ENCODE assay signal across 9 cellular contexts in the genomic region with DNA sequence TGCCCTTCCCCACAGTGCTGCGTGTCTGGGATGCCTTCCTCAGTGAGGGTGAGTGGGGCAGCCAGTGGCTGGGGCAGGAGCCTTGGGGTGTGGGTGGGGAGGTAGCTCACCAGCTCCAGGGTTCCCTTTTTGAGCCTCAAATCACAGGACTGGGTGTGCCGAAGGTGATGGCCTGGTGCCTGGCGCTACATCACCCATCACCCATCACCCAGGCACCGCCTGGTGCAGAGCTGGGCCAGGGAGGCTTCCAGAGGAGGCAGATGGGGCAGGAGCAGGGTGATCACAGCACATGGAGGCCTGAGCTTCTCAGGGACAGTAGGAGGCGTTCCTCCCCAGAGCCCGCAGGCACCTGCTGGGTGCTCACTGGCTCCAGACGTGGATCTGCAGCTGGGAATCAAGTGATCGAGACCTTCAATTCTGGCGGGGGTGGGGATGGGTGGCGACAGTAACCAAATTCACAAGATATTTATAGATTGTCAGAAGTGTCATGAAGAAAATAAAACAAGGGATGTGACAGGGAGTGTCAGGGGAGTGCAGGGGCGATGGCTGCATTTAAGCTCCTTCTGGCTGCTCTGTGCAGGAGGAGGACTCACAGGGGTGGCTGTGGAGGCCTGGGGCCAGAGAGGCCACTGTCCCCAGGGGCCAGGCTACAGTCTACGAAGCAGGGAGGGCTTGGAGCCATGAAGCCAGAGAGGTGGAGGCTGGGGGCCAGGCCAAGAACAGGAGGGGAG. TPM values are rescaled to one million over a fixed set of nuclear protein-coding genes. Genes with fewer than 3 reads are reported as not detected.
A peak's percentile ranks its signal among the peaks of the same experiment; 100 is the strongest.
DNase-seq lines count a peak whose midpoint lies in the region; ATAC-seq and FAIRE-seq lines count a peak whose summit lies in the region.
"Had no signal": no experiment of that assay in that cellular context is flagged by ENCODE, and none has a peak within 500 bp of the region (broad histone marks: within the 10 kb centered on the region; RNA-seq: fewer than 3 reads in every experiment).

No MANE protein-coding gene starts in this region.

- peak overlapping the region; percentile 97 for H3K27ac Mint-ChIP-seq in stimulated activated naive CD8-positive, alpha-beta T cell treated with anti-CD3 and anti-CD28 coated beads, Interleukin-15, Interleukin-2, amounts not matched to agents 100 ng/mL and 50 ng/mL, for 24 hours
- peak overlapping the region; percentile 99 for H3K27ac Mint-ChIP-seq in activated CD4-positive, alpha-beta memory T cell treated with anti-CD3 and anti-CD28 coated beads, Interleukin-2, amount 10 ng/mL, durations not matched to agents 7 days and 5 days

- peaks cover 12% of the 10 kb centered on the region for H3K36me3 Mint-ChIP-seq in stimulated activated naive CD8-positive, alpha-beta T cell treated with anti-CD3 and anti-CD28 coated beads, Interleukin-15, Interleukin-2, amounts not matched to agents 100 ng/mL and 50 ng/mL, for 24 hours (ENCODE audit: low read depth)
- H3K36me3 Mint-ChIP-seq in activated CD4-positive, alpha-beta memory T cell treated with anti-CD3 and anti-CD28 coated beads, Interleukin-2, amount 10 ng/mL, durations not matched to agents 7 days and 5 days (ENCODE audit: low read depth), result peaks cover 69% of the 10 kb centered on the region

- ATAC-seq in stimulated activated naive CD8-positive, alpha-beta T cell treated with anti-CD3 and anti-CD28 coated beads, Interleukin-15, Interleukin-2, amounts not matched to agents 100 U/mL and 50 U/mL, for 24 hours, result no peak
- ATAC-seq in left lobe of liver, result peak; percentile 43

- H3K4me1 ChIP-seq in small intestine (ENCODE audit: control insufficient read depth in 2 of 2, insufficient read depth in 1 of 2, low read depth in 1 of 2, low read length in 1 of 2), result peaks cover 0 to 2% of the 10 kb centered on the region in 2 donors

- FAIRE-seq in small intestine (lab: Jason Lieb, UNC), result no peak

- no peaks in the 10 kb centered on the region for H3K27me3 Mint-ChIP-seq in stimulated activated naive CD8-positive, alpha-beta T cell treated with anti-CD3 and anti-CD28 coated beads, Interleukin-15, Interleukin-2, amounts not matched to agents 100 ng/mL and 50 ng/mL, for 24 hours
- H3K27me3 Mint-ChIP-seq in activated CD4-positive, alpha-beta memory T cell treated with anti-CD3 and anti-CD28 coated beads, Interleukin-2, amount 10 ng/mL, durations not matched to agents 7 days and 5 days, result no peaks in the 10 kb centered on the region

- H3K9me3 ChIP-seq in small intestine (ENCODE audit: control insufficient read depth, low read depth), result no peaks in the 10 kb centered on the region

- DNase-seq in stimulated activated naive CD8-positive, alpha-beta T cell treated with anti-CD3 and anti-CD28 coated beads, Interleukin-15, Interleukin-2, amounts not matched to agents 100 U/mL and 50 U/mL, for 24 hours, result no peak
- DNase-seq in activated CD4-positive, alpha-beta memory T cell treated with anti-CD3 and anti-CD28 coated beads, Interleukin-2, amount 10 ng/mL, durations not matched to agents 7 days and 5 days, result no peak
- DNase-seq in left lobe of liver (ENCODE audit: low spot score), result no peak
- DNase-seq in activated CD4-positive, CD25-positive, alpha-beta regulatory T cell (lab: John Stamatoyannopoulos, UW), result no peak
- DNase-seq in T1000 (lab: John Stamatoyannopoulos, UW), result no peak
- DNase-seq in SKM-1 treated with dmso at 0.1 percent for 144 hours (lab: John Stamatoyannopoulos, UW; ENCODE audit: unreplicated experiment), result no peak
- no peak for DNase-seq in small intestine
- DNase-seq: EL had no signal

- POLR2A ChIA-PET in activated CD4-positive, alpha-beta memory T cell treated with anti-CD3 and anti-CD28 coated beads, Interleukin-2, amount 10 ng/mL, durations not matched to agents 7 days and 5 days (lab: Charles Lee), result interaction anchor here (1.0 to 3.5 kb wide), 11 partner anchors 9 to 79 kb away, joined by 4 to 91 read pairs (median 9); partner anchors contain the start of genes AIP, POLD4, PTPRCAP and RAD9A

- CTCF ChIA-PET in activated CD4-positive, alpha-beta memory T cell treated with anti-CD3 and anti-CD28 coated beads, Interleukin-2, amount 10 ng/mL, durations not matched to agents 7 days and 5 days (lab: Charles Lee), result interaction anchor here (0.7 to 3.2 kb wide), 4 partner anchors 19 to 31 kb away, joined by 3 to 19 read pairs (median 4); partner anchors contain the start of gene PTPRCAP

- 32 to 56% (median 37%) methylated on average over 12 of the region's 12 CpGs for WGBS in small intestine, 3 donors

- H3K27me3 ChIP-seq in small intestine (ENCODE audit: control insufficient read depth in 2 of 2, insufficient read depth in 2 of 2, low read length in 2 of 2), result no peaks in the 10 kb centered on the region

- peak overlapping the region in 1 of 2 donors; percentile 49 for H3K27ac ChIP-seq in small intestine (ENCODE audit: low read depth in 1 of 2, low read length in 1 of 2)

- peak overlapping the region; percentile 98 for H3K4me3 Mint-ChIP-seq in stimulated activated naive CD8-positive, alpha-beta T cell treated with anti-CD3 and anti-CD28 coated beads, Interleukin-15, Interleukin-2, amounts not matched to agents 100 ng/mL and 50 ng/mL, for 24 hours
- peak overlapping the region; percentile 85 for H3K4me3 Mint-ChIP-seq in activated CD4-positive, alpha-beta memory T cell treated with anti-CD3 and anti-CD28 coated beads, Interleukin-2, amount 10 ng/mL, durations not matched to agents 7 days and 5 days

- peaks cover 88% of the 10 kb centered on the region for H3K4me1 Mint-ChIP-seq in stimulated activated naive CD8-positive, alpha-beta T cell treated with anti-CD3 and anti-CD28 coated beads, Interleukin-15, Interleukin-2, amounts not matched to agents 100 ng/mL and 50 ng/mL, for 24 hours (ENCODE audit: low read depth)
- H3K4me1 Mint-ChIP-seq in activated CD4-positive, alpha-beta memory T cell treated with anti-CD3 and anti-CD28 coated beads, Interleukin-2, amount 10 ng/mL, durations not matched to agents 7 days and 5 days, result peaks cover 81% of the 10 kb centered on the region

- H3K4me3 ChIP-seq in small intestine (ENCODE audit: low read depth in 1 of 2, low read length in 2 of 2), result peak overlapping the region in 1 of 2 donors; percentile 18

- H3K9me3 Mint-ChIP-seq in stimulated activated naive CD8-positive, alpha-beta T cell treated with anti-CD3 and anti-CD28 coated beads, Interleukin-15, Interleukin-2, amounts not matched to agents 100 ng/mL and 50 ng/mL, for 24 hours, result no peaks in the 10 kb centered on the region
- H3K9me3 Mint-ChIP-seq in activated CD4-positive, alpha-beta memory T cell treated with anti-CD3 and anti-CD28 coated beads, Interleukin-2, amount 10 ng/mL, durations not matched to agents 7 days and 5 days, result no peaks in the 10 kb centered on the region

- no peaks in the 10 kb centered on the region for H3K36me3 ChIP-seq in small intestine (ENCODE audit: control insufficient read depth in 2 of 2, insufficient read depth in 2 of 2, low read length in 2 of 2)

RNA-seq across cellular contexts. Expression of gene TBC1D10C, which starts 3.3 kb away (rescaled TPM):
- total RNA-seq in activated CD4-positive, alpha-beta memory T cell treated with anti-CD3 and anti-CD28 coated beads, Interleukin-2, amount 10 ng/mL, durations not matched to agents 7 days and 5 days, result 100 to 1,000 TPM; 285 to 310 TPM
- 1.1 TPM for total RNA-seq in left lobe of liver
- 10 to 100 TPM in 1 of 3 donors, 1 to 10 TPM in 2; 2.5 to 18.1 (median 4.4) TPM for polyA plus RNA-seq in small intestine

RNA-seq across cellular contexts. Expression of gene PPP1CA, which starts 5.5 kb away (rescaled TPM):
- 100 to 1,000 TPM; 308 to 315 TPM for total RNA-seq in activated CD4-positive, alpha-beta memory T cell treated with anti-CD3 and anti-CD28 coated beads, Interleukin-2, amount 10 ng/mL, durations not matched to agents 7 days and 5 days
- total RNA-seq in left lobe of liver, result 63.1 TPM
- 100 to 1,000 TPM; 165 to 211 (median 210) TPM for polyA plus RNA-seq in small intestine

RNA-seq across cellular contexts. Expression of gene CARNS1, which starts 8.3 kb away (rescaled TPM):
- 1 to 10 TPM in 1 of 2 experiments, under 1 TPM in 1; 0.76 to 1.1 TPM for total RNA-seq in activated CD4-positive, alpha-beta memory T cell treated with anti-CD3 and anti-CD28 coated beads, Interleukin-2, amount 10 ng/mL, durations not matched to agents 7 days and 5 days
- total RNA-seq in left lobe of liver, result 0.28 TPM
- under 1 TPM in 1 of 3 donors, not detected in 2; 0.40 TPM for polyA plus RNA-seq in small intestine

RNA-seq across cellular contexts. Expression of gene RAD9A, which starts 15.3 kb away (rescaled TPM):
- total RNA-seq in activated CD4-positive, alpha-beta memory T cell treated with anti-CD3 and anti-CD28 coated beads, Interleukin-2, amount 10 ng/mL, durations not matched to agents 7 days and 5 days, result 10 to 100 TPM; 48.0 to 53.9 TPM
- total RNA-seq in left lobe of liver, result 14.9 TPM
- 10 to 100 TPM; 19.5 to 88.3 (median 58.6) TPM for polyA plus RNA-seq in small intestine

RNA-seq across cellular contexts. Expression of gene RPS6KB2, which starts 21.2 kb away (rescaled TPM):
- 10 to 100 TPM; 56.9 to 57.1 TPM for total RNA-seq in activated CD4-positive, alpha-beta memory T cell treated with anti-CD3 and anti-CD28 coated beads, Interleukin-2, amount 10 ng/mL, durations not matched to agents 7 days and 5 days
- 31.5 TPM for total RNA-seq in left lobe of liver
- polyA plus RNA-seq in small intestine, result 10 to 100 TPM; 71.0 to 88.1 (median 77.6) TPM

Comparison
In these comparisons a context has a peak if more than half of its experiments do, and no peak if none do; other contexts are left out.
1. RNA of gene TBC1D10C, which starts 3.3 kb away (total RNA-seq): 285 to 310 TPM in activated CD4-positive, alpha-beta memory T cell treated with anti-CD3 and anti-CD28 coated beads, Interleukin-2, amount 10 ng/mL, durations not matched to agents 7 days and 5 days; 1.1 TPM in left lobe of liver (single experiment); every median in the first group is over 100 times any median in the second.